ENCODE assay signal across 34 cellular contexts in genomic region chrX:113977887-113978286, GRCh38.
"Had no signal": no experiment of that assay in that cellular context is flagged by ENCODE, and none has a peak within 500 bp of the region (broad histone marks: within the 10 kb centered on the region; RNA-seq: fewer than 3 reads in every experiment).

No MANE protein-coding gene starts in this region.

- H3K9me3 ChIP-seq: adrenal gland, body of pancreas, breast epithelium had no signal

- DNase-seq: activated B cell treated with CpG ODN at 0.5 μM for 24 hours; activated CD4-positive, alpha-beta memory T cell treated with anti-CD3 and anti-CD28 coated beads for 36 hours; activated CD4-positive, alpha-beta T cell treated with anti-CD3 and anti-CD28 coated beads for 4 hours; activated CD4-positive, alpha-beta T cell treated with anti-CD3 and anti-CD28 coated beads, Interleukin-2, amount 10 ng/mL, durations not matched to agents 24 days and 14 days; activated CD4-positive, alpha-beta T cell treated with anti-CD3 and anti-CD28 coated beads, Interleukin-2, amount 50 U/mL, for 1 hour; activated CD4-positive, alpha-beta T cell treated with anti-CD3 and anti-CD28 coated beads, Interleukin-2, amount 50 U/mL, for 4 hours; activated CD4-positive, CD25-positive, alpha-beta regulatory T cell treated with anti-CD3 and anti-CD28 coated beads, Interleukin-2, amount 50 U/mL, for 72 hours; activated CD8-positive, alpha-beta memory T cell treated with anti-CD3 and anti-CD28 coated beads, Interleukin-2, amount 50 U/mL, for 4 hours; activated CD8-positive, alpha-beta T cell treated with anti-CD3 and anti-CD28 coated beads for 36 hours; activated effector memory CD4-positive, alpha-beta T cell treated with anti-CD3 and anti-CD28 coated beads, Interleukin-2, amount 50 U/mL, for 16 hours; activated gamma-delta T cell treated with Interleukin-2 at 50 U/mL for 16 hours; activated naive CD4-positive, alpha-beta T cell; activated naive CD4-positive, alpha-beta T cell treated with anti-CD3 and anti-CD28 coated beads for 36 hours; activated naive CD4-positive, alpha-beta T cell treated with anti-CD3 and anti-CD28 coated beads, Interleukin-2, amount 50 U/mL, for 16 hours; activated naive CD8-positive, alpha-beta T cell treated with anti-CD3 and anti-CD28 coated beads for 36 hours; activated T-cell treated with anti-CD3 and anti-CD28 coated beads for 4 hours; activated T-cell treated with anti-CD3 and anti-CD28 coated beads, Interleukin-2, amount 50 U/mL, for 1 hour; activated T-cell treated with anti-CD3 and anti-CD28 coated beads, Interleukin-2, amount 50 U/mL, for 4 hours; activated T-cell treated with anti-CD3 and anti-CD28 coated beads, Interleukin-2, amount 50 U/mL, for 72 hours; adrenal gland; amniotic stem cell; aorta; body of pancreas; brain microvascular endothelial cell; central memory CD4-positive, alpha-beta T cell; T-helper 2 cell; T-helper 9 cell had no signal

- H3K9me3 Mint-ChIP-seq: activated B cell treated with CpG ODN at 0.5 μM for 24 hours; activated CD8-positive, alpha-beta T cell treated with anti-CD3 and anti-CD28 coated beads for 36 hours; activated naive CD4-positive, alpha-beta T cell treated with anti-CD3 and anti-CD28 coated beads, Interleukin-2, amount 50 U/mL, for 72 hours; activated naive CD8-positive, alpha-beta T cell treated with anti-CD3 and anti-CD28 coated beads for 36 hours; activated T-cell treated with anti-CD3 and anti-CD28 coated beads, Interleukin-2, amount 50 U/mL, for 4 hours; activated T-helper 1 cell treated with anti-CD3 and anti-CD28 coated beads, Interleukin-12 subunit alpha, Interleukin-12 subunit beta, Interleukin-2, Interleukin-4 antibody, amounts not matched to agents 30 ng/mL and 10 ng/mL and 1 ng/mL, durations not matched to agents 14 hours and 24 hours and 36 hours; activated T-helper 17 cell treated with anti-CD3 and anti-CD28 coated beads, Interleukin-2, amount 50 U/mL, for 72 hours; T-helper 2 cell treated with Interferon-gamma antibody and Interleukin-4, amounts not matched to agents 5 μg/mL and 100 μg/mL, for 36 hours had no signal

- H3K36me3 ChIP-seq: adrenal gland, brain microvascular endothelial cell, breast epithelium had no signal

- H3K27ac Mint-ChIP-seq: activated B cell treated with CpG ODN at 0.5 μM for 24 hours; activated CD4-positive, alpha-beta memory T cell treated with anti-CD3 and anti-CD28 coated beads for 36 hours; activated CD4-positive, alpha-beta T cell treated with anti-CD3 and anti-CD28 coated beads, Interleukin-2, amount 10 ng/mL, durations not matched to agents 24 days and 14 days; activated CD8-positive, alpha-beta T cell treated with anti-CD3 and anti-CD28 coated beads for 36 hours; activated naive CD4-positive, alpha-beta T cell treated with anti-CD3 and anti-CD28 coated beads for 36 hours; activated naive CD4-positive, alpha-beta T cell treated with anti-CD3 and anti-CD28 coated beads, Interleukin-2, amount 50 U/mL, for 72 hours; activated naive CD8-positive, alpha-beta T cell treated with anti-CD3 and anti-CD28 coated beads for 36 hours; activated T-cell treated with anti-CD3 and anti-CD28 coated beads, Interleukin-2, amount 50 U/mL, for 72 hours; activated T-helper 1 cell treated with anti-CD3 and anti-CD28 coated beads, Interleukin-12 subunit alpha, Interleukin-12 subunit beta, Interleukin-2, Interleukin-4 antibody, amounts not matched to agents 30 ng/mL and 10 ng/mL and 1 ng/mL, durations not matched to agents 14 hours and 24 hours and 36 hours; activated T-helper 17 cell treated with anti-CD3 and anti-CD28 coated beads, Interleukin-2, amount 50 U/mL, for 72 hours; T-helper 1 cell treated with Interleukin-12 subunit alpha and Interleukin-12 subunit beta and Interleukin-4 antibody, amounts not matched to agents 30 μg/mL and 1 μg/mL, for 36 hours; T-helper 2 cell treated with Interferon-gamma antibody and Interleukin-4, amounts not matched to agents 5 μg/mL and 100 μg/mL, for 36 hours had no signal

- H3K4me1 Mint-ChIP-seq: activated CD4-positive, alpha-beta T cell treated with anti-CD3 and anti-CD28 coated beads, Interleukin-2, amount 10 ng/mL, durations not matched to agents 24 days and 14 days; activated naive CD8-positive, alpha-beta T cell treated with anti-CD3 and anti-CD28 coated beads for 36 hours; activated T-helper 17 cell treated with anti-CD3 and anti-CD28 coated beads, Interleukin-2, amount 50 U/mL, for 72 hours had no signal

- H3K4me3 Mint-ChIP-seq: activated B cell treated with CpG ODN at 0.5 μM for 24 hours; activated CD4-positive, alpha-beta memory T cell treated with anti-CD3 and anti-CD28 coated beads for 36 hours; activated CD4-positive, alpha-beta T cell treated with anti-CD3 and anti-CD28 coated beads, Interleukin-2, amount 10 ng/mL, durations not matched to agents 24 days and 14 days; activated CD8-positive, alpha-beta T cell treated with anti-CD3 and anti-CD28 coated beads for 36 hours; activated naive CD4-positive, alpha-beta T cell treated with anti-CD3 and anti-CD28 coated beads for 36 hours; activated naive CD8-positive, alpha-beta T cell treated with anti-CD3 and anti-CD28 coated beads for 36 hours; activated T-cell treated with anti-CD3 and anti-CD28 coated beads, Interleukin-2, amount 50 U/mL, for 4 hours; activated T-cell treated with anti-CD3 and anti-CD28 coated beads, Interleukin-2, amount 50 U/mL, for 72 hours; activated T-helper 1 cell treated with anti-CD3 and anti-CD28 coated beads, Interleukin-12 subunit alpha, Interleukin-12 subunit beta, Interleukin-2, Interleukin-4 antibody, amounts not matched to agents 30 ng/mL and 10 ng/mL and 1 ng/mL, durations not matched to agents 14 hours and 24 hours and 36 hours; activated T-helper 17 cell treated with anti-CD3 and anti-CD28 coated beads, Interleukin-2, amount 50 U/mL, for 72 hours; T-helper 1 cell treated with Interleukin-12 subunit alpha and Interleukin-12 subunit beta and Interleukin-4 antibody, amounts not matched to agents 30 μg/mL and 1 μg/mL, for 36 hours; T-helper 2 cell treated with Interferon-gamma antibody and Interleukin-4, amounts not matched to agents 5 μg/mL and 100 μg/mL, for 36 hours had no signal

- H3K27ac ChIP-seq: adrenal gland, body of pancreas, brain microvascular endothelial cell, breast epithelium, VCaP had no signal

- H3K27me3 ChIP-seq: body of pancreas, brain microvascular endothelial cell had no signal

- ATAC-seq: activated CD8-positive, alpha-beta T cell treated with anti-CD3 and anti-CD28 coated beads for 36 hours; activated naive CD4-positive, alpha-beta T cell treated with anti-CD3 and anti-CD28 coated beads, Interleukin-2, amount 50 U/mL, for 72 hours; activated T-cell treated with anti-CD3 and anti-CD28 coated beads, Interleukin-2, amount 50 U/mL, for 4 hours; activated T-cell treated with anti-CD3 and anti-CD28 coated beads, Interleukin-2, amount 50 U/mL, for 72 hours; activated T-helper 17 cell treated with anti-CD3 and anti-CD28 coated beads, Interleukin-2, amount 50 U/mL, for 72 hours; body of pancreas had no signal

- H3K27me3 Mint-ChIP-seq: activated B cell treated with CpG ODN at 0.5 μM for 24 hours; activated CD4-positive, alpha-beta memory T cell treated with anti-CD3 and anti-CD28 coated beads for 36 hours; activated CD4-positive, alpha-beta T cell treated with anti-CD3 and anti-CD28 coated beads, Interleukin-2, amount 10 ng/mL, durations not matched to agents 24 days and 14 days; activated CD8-positive, alpha-beta T cell treated with anti-CD3 and anti-CD28 coated beads for 36 hours; activated naive CD8-positive, alpha-beta T cell treated with anti-CD3 and anti-CD28 coated beads for 36 hours; activated T-helper 17 cell treated with anti-CD3 and anti-CD28 coated beads, Interleukin-2, amount 50 U/mL, for 72 hours had no signal

- H3K4me1 ChIP-seq: adrenal gland, body of pancreas, breast epithelium had no signal

- H3K36me3 Mint-ChIP-seq: activated CD4-positive, alpha-beta memory T cell treated with anti-CD3 and anti-CD28 coated beads for 36 hours; activated naive CD8-positive, alpha-beta T cell treated with anti-CD3 and anti-CD28 coated beads for 36 hours had no signal

- H3K4me3 ChIP-seq: adrenal gland, body of pancreas, breast epithelium had no signal
